23 cellular contexts compared by ENCODE assay signal in the genomic region with DNA sequence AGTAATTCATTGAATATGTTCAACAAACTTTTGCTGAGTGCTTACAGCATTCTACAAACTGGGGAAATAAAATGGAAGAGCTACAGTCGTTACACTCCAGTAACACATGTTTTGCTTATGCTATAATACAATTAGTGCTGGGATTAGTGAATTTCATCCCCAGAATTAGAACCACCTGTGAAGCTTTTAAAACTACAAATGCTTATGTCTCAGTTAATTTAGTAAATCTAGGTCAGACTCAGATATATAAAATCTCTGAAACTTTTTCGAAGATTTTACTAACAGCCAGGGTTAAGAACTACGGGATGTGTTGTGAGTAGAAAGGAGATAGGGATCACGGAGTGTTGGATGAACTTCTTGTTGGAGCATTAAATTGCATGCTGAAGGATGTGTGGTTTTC.
"Had no signal": no experiment of that assay in that cellular context is flagged by ENCODE, and none has a peak within 500 bp of the region (broad histone marks: within the 10 kb centered on the region; RNA-seq: fewer than 3 reads in every experiment).

No MANE protein-coding gene starts in this region.

- H3K27me3 ChIP-seq: gastroesophageal sphincter, heart left ventricle, hepatocyte, neural progenitor cell, stomach, thyroid gland, vagina had no signal

- H3K4me2 ChIP-seq: hepatocyte, neural progenitor cell, smooth muscle cell had no signal

- H3K27ac Mint-ChIP-seq: effector memory CD8-positive, alpha-beta T cell; memory B cell; nephron; neural progenitor cell had no signal

- H3K27ac ChIP-seq: foreskin keratinocyte, gastroesophageal sphincter, heart left ventricle, neural progenitor cell, parathyroid adenoma, stomach, thyroid gland, vagina had no signal

- ATAC-seq: effector memory CD8-positive, alpha-beta T cell; gastroesophageal sphincter; heart left ventricle; sciatic nerve had no signal

- DNase-seq: cortex of kidney; effector memory CD8-positive, alpha-beta T cell; heart left ventricle; kidney; stimulated activated CD4-positive, alpha-beta T cell treated with anti-CD3 and anti-CD28 coated beads, Interleukin-12 subunit alpha, Interleukin-12 subunit beta, amount 100 ng/mL, for 4 hours; stimulated activated CD4-positive, alpha-beta T cell treated with anti-CD3 and anti-CD28 coated beads, Interleukin-4, amount 100 ng/mL, for 1 hour; stimulated activated CD8-positive, alpha-beta memory T cell treated with anti-CD3 and anti-CD28 coated beads, Interleukin-4, amount 100 ng/mL, for 48 hours; stimulated activated naive CD4-positive, alpha-beta T cell treated with Interleukin-2 at 50 U/mL for 16 hours; stomach; thyroid gland; trophoblast cell had no signal

- H3K27me3 Mint-ChIP-seq: effector memory CD8-positive, alpha-beta T cell; memory B cell; progenitor cell of endocrine pancreas had no signal

- H3K79me2 ChIP-seq: hepatocyte, parathyroid adenoma had no signal

- H3K36me3 ChIP-seq: gastroesophageal sphincter, heart left ventricle, neural progenitor cell, stomach, thyroid gland, vagina had no signal

- H3K4me1 Mint-ChIP-seq: neural progenitor cell had no signal

- H3K36me3 Mint-ChIP-seq: memory B cell, neural progenitor cell had no signal

- H3K4me3 Mint-ChIP-seq: effector memory CD8-positive, alpha-beta T cell; memory B cell; nephron; neural progenitor cell had no signal

- H3K9me3 ChIP-seq: gastroesophageal sphincter, heart left ventricle, stomach, thyroid gland, vagina had no signal

- H3K9me3 Mint-ChIP-seq: effector memory CD8-positive, alpha-beta T cell; memory B cell had no signal

- H3K4me1 ChIP-seq: foreskin keratinocyte, gastroesophageal sphincter, neural progenitor cell, parathyroid adenoma, stomach, thyroid gland had no signal

- H3K4me3 ChIP-seq: gastroesophageal sphincter, heart left ventricle, hepatocyte, lung, neural progenitor cell, smooth muscle cell, stomach, thyroid gland, vagina had no signal

- H3K9ac ChIP-seq: neural progenitor cell, parathyroid adenoma had no signal

- H2AFZ ChIP-seq: hepatocyte, neural progenitor cell, parathyroid adenoma had no signal
